ENCODE assay signal across 8 cellular contexts in genomic region chr9:132412089-132412488, GRCh38. TPM values are rescaled to one million over a fixed set of nuclear protein-coding genes. Genes with fewer than 3 reads are reported as not detected.
DNase-seq lines count a peak whose midpoint lies in the region; ATAC-seq and TF ChIP-seq lines count a peak whose summit lies in the region.

No MANE protein-coding gene starts in this region.

- H3K36me3 Mint-ChIP-seq in endodermal cell (ENCODE audit: low read depth), result no peaks in the 10 kb centered on the region

- no peak overlapping the region for H3K27ac Mint-ChIP-seq in endodermal cell

- WGBS in endodermal cell (ENCODE audit: insufficient coverage in 1 of 2, insufficient read length in 1 of 2), 2 experiments, result 5 to 21% methylated on average over 5 to 7 of the region's 8 CpGs

- no peak overlapping the region for H3K9ac ChIP-seq in endodermal cell (ENCODE audit: extremely low read depth, low read length, poor library complexity, severe bottlenecking)

- peak; percentile 44 for TF ChIP-seq CTCF in AG09319 (IDR thresholded peaks at IDR 0.05; ENCODE audit: low read depth, low read length)
- peak; percentile 63 for TF ChIP-seq CTCF in GM10266 (IDR thresholded peaks at IDR 0.05; ENCODE audit: control insufficient read depth, insufficient read depth, low read depth, missing control alignments)
- peak; percentile 94 for TF ChIP-seq CTCF in endodermal cell (conservative IDR thresholded peaks at IDR 0.05)

- peaks cover 7% of the 10 kb centered on the region for H3K27me3 ChIP-seq in endodermal cell (ENCODE audit: control insufficient read depth, insufficient read depth, low read length, poor library complexity, severe bottlenecking)

- H3K4me1 ChIP-seq in endodermal cell (ENCODE audit: control insufficient read depth, insufficient read depth, low read length), result peaks cover 7% of the 10 kb centered on the region

- H3K27me3 Mint-ChIP-seq in endodermal cell (ENCODE audit: insufficient read depth), result peaks cover 3% of the 10 kb centered on the region

- H3K9me3 Mint-ChIP-seq in endodermal cell, result no peaks in the 10 kb centered on the region

- H3K4me1 Mint-ChIP-seq in endodermal cell, result peaks cover 41% of the 10 kb centered on the region

- H3K27ac ChIP-seq in endodermal cell (ENCODE audit: low read depth, low read length), result no peak overlapping the region

- DNase-seq in AG09319 (ENCODE audit: extremely low read depth, low read depth) (no peak), GM10266 (ENCODE audit: extremely low spot score) (peak; percentile 60), RPMI7951 (ENCODE audit: low read depth) (peak; percentile 40), endodermal cell (peak; percentile 85), NCI-H146 treated with DMSO at 0.1 percent for 48 hours (lab: John Stamatoyannopoulos, UW; ENCODE audit: unreplicated experiment) (no peak)
- DNase-seq in stimulated activated CD4-positive, alpha-beta T cell treated with anti-CD3 and anti-CD28 coated beads, Interleukin-4, amount 100 ng/mL, for 1 hour, result peak; percentile 11

- no peaks in the 10 kb centered on the region for H3K36me3 ChIP-seq in endodermal cell (ENCODE audit: control insufficient read depth, insufficient read depth, low read length)

- H3K9me3 ChIP-seq in endodermal cell (ENCODE audit: control insufficient read depth, low read length), result no peaks in the 10 kb centered on the region

- no peak overlapping the region for H3K4me3 Mint-ChIP-seq in endodermal cell

- ATAC-seq in HG03457 (IDR thresholded peaks at IDR 0.05; ENCODE audit: unreplicated experiment) (no peak), HG02610 (IDR thresholded peaks at IDR 0.05; ENCODE audit: unreplicated experiment) (no peak)

- no peak overlapping the region for H3K4me3 ChIP-seq in endodermal cell (ENCODE audit: low read length)

RNA-seq across cellular contexts. Expression of gene CFAP77, which starts 2.1 kb away (rescaled TPM):
- total RNA-seq in RPMI7951 (2014; rRNA removed; shearing (Covaris generic)), result 0.29 TPM in 1 of 2 replicates, not detected in the other
- total RNA-seq in endodermal cell, result 1 to 10 TPM; 1.7 to 2.2 TPM
- polyA plus RNA-seq in endodermal cell (2013, experiment 1 of 2), result 0.75 TPM
- 0.75 TPM for polyA plus RNA-seq in endodermal cell (2013, experiment 2 of 2)

RNA-seq across cellular contexts. Expression of gene TTF1, which starts 5.4 kb away (rescaled TPM):
- total RNA-seq in RPMI7951 (2014; rRNA removed; shearing (Covaris generic)), result 10.8 and 13.5 TPM in 2 replicates
- total RNA-seq in endodermal cell, result 10 to 100 TPM; 21.0 to 23.7 TPM
- 17.7 TPM for polyA plus RNA-seq in endodermal cell (2013, experiment 1 of 2)
- 18.2 TPM for polyA plus RNA-seq in endodermal cell (2013, experiment 2 of 2)

RNA-seq across cellular contexts. Expression of gene SETX, which starts 57.3 kb away (rescaled TPM):
- total RNA-seq in RPMI7951 (2014; rRNA removed; shearing (Covaris generic)), result 31.8 and 32.9 TPM in 2 replicates
- 10 to 100 TPM; 40.0 to 53.3 TPM for total RNA-seq in endodermal cell
- 21.9 TPM for polyA plus RNA-seq in endodermal cell (2013, experiment 1 of 2)
- 23.6 TPM for polyA plus RNA-seq in endodermal cell (2013, experiment 2 of 2)

Comparison
In these comparisons a context has a peak if more than half of its experiments do, and no peak if none do; other contexts are left out.
1. DNase-seq: peak in GM10266 (single experiment), RPMI7951 (single experiment), endodermal cell (single experiment) and stimulated activated CD4-positive, alpha-beta T cell treated with anti-CD3 and anti-CD28 coated beads, Interleukin-4, amount 100 ng/mL, for 1 hour (single experiment); none in AG09319 (single experiment) and NCI-H146 treated with DMSO at 0.1 percent for 48 hours (single experiment).
2. CTCF ChIP-seq: peak in every context shown above with its lines; median percentile 94 in endodermal cell; 63 in GM10266; 44 in AG09319.